ENCODE assay signal across 19 cellular contexts in the genomic region with DNA sequence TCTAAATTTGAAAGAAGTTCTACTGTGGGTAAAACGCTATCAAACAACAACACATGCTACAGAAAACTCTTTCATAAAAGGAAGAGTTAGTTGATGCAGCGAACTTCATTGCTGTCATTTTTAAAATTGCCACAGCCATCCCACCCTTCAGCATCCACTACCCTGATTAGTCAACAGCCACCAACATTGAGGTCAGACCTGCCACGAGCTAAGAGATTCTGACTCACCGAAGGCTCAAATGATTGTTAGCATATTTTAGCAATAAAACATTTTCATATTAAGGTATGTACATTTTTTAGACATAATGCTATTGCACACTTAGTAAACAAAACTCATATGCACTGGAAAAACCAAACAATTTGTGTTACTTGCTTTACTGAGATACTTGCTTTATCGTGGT.
DNase-seq lines count a peak whose midpoint lies in the region; ATAC-seq and TF ChIP-seq lines count a peak whose summit lies in the region.
"Had no signal": no experiment of that assay in that cellular context is flagged by ENCODE, and none has a peak within 500 bp of the region (broad histone marks: within the 10 kb centered on the region; RNA-seq: fewer than 3 reads in every experiment).

No MANE protein-coding gene starts in this region.

- no peak for ATAC-seq in GM21576 (IDR thresholded peaks at IDR 0.05; ENCODE audit: unreplicated experiment)
- no peak for ATAC-seq in HG02884 (IDR thresholded peaks at IDR 0.05; ENCODE audit: unreplicated experiment)
- ATAC-seq: activated naive CD4-positive, alpha-beta T cell treated with anti-CD3 and anti-CD28 coated beads, Interleukin-2, amount 50 U/mL, for 72 hours; CD8-positive, alpha-beta T cell; gastrocnemius medialis; GM12878; naive thymus-derived CD8-positive, alpha-beta T cell had no signal

- H3K4me3 ChIP-seq in AG10803 (ENCODE audit: low read length): no peak overlapping the region
- H3K4me3 ChIP-seq: gastrocnemius medialis, GM12878, vagina had no signal

- DNase-seq in AG10803 (ENCODE audit: low read depth) (peak; percentile 66), HT1080 (ENCODE audit: low read depth) (peak; percentile 44), astrocyte of the hippocampus (ENCODE audit: low read depth, low spot score) (peak; percentile 43), hepatic stellate cell (ENCODE audit: low spot score) (peak; percentile 25), SK-N-DZ (ENCODE audit: low spot score) (no peak), NCI-H446 treated with DMSO at 0.1 percent for 48 hours (lab: John Stamatoyannopoulos, UW) (no peak)
- DNase-seq: activated T-cell treated with anti-CD3 and anti-CD28 coated beads, Interleukin-2, amount 50 U/mL, for 1 hour; CD8-positive, alpha-beta T cell; effector memory CD4-positive, alpha-beta T cell; gastrocnemius medialis; naive thymus-derived CD8-positive, alpha-beta T cell; SIG-M5; stimulated activated CD4-positive, alpha-beta T cell treated with anti-CD3 and anti-CD28 coated beads, Interleukin-12 subunit alpha, Interleukin-12 subunit beta, amount 100 ng/mL, for 4 hours; T1000 had no signal

- TF ChIP-seq CTCF in AG10803 (conservative IDR thresholded peaks at IDR 0.05; ENCODE audit: low read length): no peak

Comparison
In these comparisons a context has a peak if more than half of its experiments do, and no peak if none do; other contexts are left out.
1. DNase-seq: peak in AG10803 (single experiment), HT1080 (single experiment), astrocyte of the hippocampus (single experiment) and hepatic stellate cell (single experiment); none in SK-N-DZ (single experiment) and NCI-H446 treated with DMSO at 0.1 percent for 48 hours (single experiment).